In genomic region chr12:123050331-123050809, GRCh38 we compare ENCODE assay signal across 10 cellular contexts.
DNase-seq lines count a peak whose midpoint lies in the region; ATAC-seq and TF ChIP-seq lines count a peak whose summit lies in the region.
"Had no signal": no experiment of that assay in that cellular context is flagged by ENCODE, and none has a peak within 500 bp of the region (broad histone marks: within the 10 kb centered on the region; RNA-seq: fewer than 3 reads in every experiment).

No MANE protein-coding gene starts in this region.

- peaks cover 41% of the 10 kb centered on the region for H3K4me1 Mint-ChIP-seq in brain

- no peaks in the 10 kb centered on the region for H3K79me2 ChIP-seq in hepatocyte

- H3K9me3 Mint-ChIP-seq in brain: peaks cover 0 to 3% (median 0%) of the 10 kb centered on the region in 5 experiments

- TF ChIP-seq CTCF in brain (conservative IDR thresholded peaks at IDR 0.05) (no peak), hepatocyte (IDR thresholded peaks at IDR 0.05; ENCODE audit: poor library complexity) (no peak)

- H3K4me3 ChIP-seq in hepatocyte: no peak overlapping the region
- H3K4me3 ChIP-seq: GM12878 had no signal

- peak overlapping the region; percentile 56 to 87 (median 77) for H3K27ac Mint-ChIP-seq in brain

- H3K4me1 ChIP-seq in hepatocyte (ENCODE audit: insufficient read depth): peaks cover 19% of the 10 kb centered on the region

- H3K36me3 ChIP-seq in hepatocyte (replicated peaks; ENCODE audit: insufficient read depth, low read depth): no peaks in the 10 kb centered on the region

- no peak overlapping the region for H3K4me3 Mint-ChIP-seq in brain

- 56% methylated on average over 5 of the region's 5 CpGs for WGBS in hepatocyte (ENCODE audit: low lambda C conversion rate, missing lambda C conversion rate)

- H3K9me3 ChIP-seq in hepatocyte (ENCODE audit: low read depth): no peaks in the 10 kb centered on the region

- H2AFZ ChIP-seq in hepatocyte: no peak overlapping the region

- no peaks in the 10 kb centered on the region for H4K20me1 ChIP-seq in hepatocyte (ENCODE audit: insufficient read depth, poor library complexity, severe bottlenecking)

- peak overlapping the region; percentile 59 for H3K27ac ChIP-seq in hepatocyte

- no peaks in the 10 kb centered on the region for H3K36me3 Mint-ChIP-seq in brain

- peak overlapping the region; percentile 37 for H3K4me2 ChIP-seq in hepatocyte

- H3K27me3 Mint-ChIP-seq in brain: no peaks in the 10 kb centered on the region

- ATAC-seq in stimulated activated naive CD8-positive, alpha-beta T cell treated with anti-CD3 and anti-CD28 coated beads, Interleukin-15, Interleukin-2, amounts not matched to agents 100 U/mL and 50 U/mL, for 24 hours: peak; percentile 82
- ATAC-seq: GM12878 had no signal

- no peaks in the 10 kb centered on the region for H3K9me2 ChIP-seq in hepatocyte (replicated peaks; ENCODE audit: insufficient read depth)

- peak; percentile 39 to 63 for DNase-seq in NCI-H446 (lab: John Stamatoyannopoulos, UW)
- no peak for DNase-seq in hepatocyte (ENCODE audit: low spot score)
- no peak for DNase-seq in stimulated activated naive CD8-positive, alpha-beta T cell treated with anti-CD3 and anti-CD28 coated beads, Interleukin-15, Interleukin-2, amounts not matched to agents 100 U/mL and 50 U/mL, for 24 hours
- no peak for DNase-seq in NCI-H1105 (lab: John Stamatoyannopoulos, UW)
- no peak for DNase-seq in retina
- no peak for DNase-seq in hippocampal formation (lab: John Stamatoyannopoulos, UW)
- DNase-seq: activated T-cell treated with anti-CD3 and anti-CD28 coated beads, Interleukin-2, amount 50 U/mL, for 1 hour; SHP77 treated with DMSO at 0.1 percent for 48 hours had no signal

- no peaks in the 10 kb centered on the region for H3K27me3 ChIP-seq in hepatocyte

Comparison
In these comparisons a context has a peak if more than half of its experiments do, and no peak if none do; other contexts are left out.
1. DNase-seq: peak in NCI-H446 (2 of 2); none in hepatocyte (single experiment), stimulated activated naive CD8-positive, alpha-beta T cell treated with anti-CD3 and anti-CD28 coated beads, Interleukin-15, Interleukin-2, amounts not matched to agents 100 U/mL and 50 U/mL, for 24 hours (single experiment), NCI-H1105 (single experiment), retina (single experiment) and hippocampal formation (0 of 2).